ENCODE assay signal across 23 cellular contexts in the genomic region with DNA sequence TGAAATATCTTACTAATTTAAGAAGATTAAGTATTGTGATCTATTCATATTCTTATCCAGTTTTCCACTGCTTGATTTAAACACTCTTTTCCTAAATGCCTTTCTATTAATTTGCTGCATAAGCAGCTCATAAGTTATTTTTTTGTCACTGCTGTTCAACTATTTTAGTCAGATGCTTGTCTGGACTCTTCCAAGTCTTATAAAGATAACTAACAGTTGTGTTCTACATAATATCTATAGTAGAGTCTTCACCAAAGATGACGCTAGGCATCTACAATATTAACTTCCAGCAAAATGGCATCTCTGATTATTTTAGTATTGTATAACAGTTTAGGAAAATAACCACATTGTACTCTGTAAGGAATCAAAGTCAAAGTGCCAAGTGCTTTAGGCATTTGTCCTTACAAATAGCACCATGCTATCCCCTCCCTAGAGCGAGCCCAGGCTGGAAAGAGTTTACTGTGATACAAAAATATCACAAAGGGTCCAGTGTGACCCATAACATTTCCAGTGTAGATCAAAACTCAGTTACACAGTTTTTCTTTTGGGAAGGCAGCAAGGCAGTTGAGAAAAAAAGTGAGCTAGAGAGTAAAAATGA.
DNase-seq lines count a peak whose midpoint lies in the region; ATAC-seq and TF ChIP-seq lines count a peak whose summit lies in the region.
"Had no signal": no experiment of that assay in that cellular context is flagged by ENCODE, and none has a peak within 500 bp of the region (broad histone marks: within the 10 kb centered on the region; RNA-seq: fewer than 3 reads in every experiment).

No MANE protein-coding gene starts in this region.

- H3K4me3 ChIP-seq in SK-N-SH (ENCODE audit: low read depth in 2 of 2, low read length in 1 of 2) (no peak overlapping the region), suprapubic skin (no peak overlapping the region)
- H3K4me3 ChIP-seq: BLaER1, gastroesophageal sphincter, MG63 had no signal

- H3K9me3 ChIP-seq in SK-N-SH (no peaks in the 10 kb centered on the region), suprapubic skin (no peaks in the 10 kb centered on the region)
- H3K9me3 ChIP-seq: BLaER1, gastroesophageal sphincter, MG63 had no signal

- H3K27me3 ChIP-seq in SK-N-SH (ENCODE audit: insufficient read depth) = no peaks in the 10 kb centered on the region
- no peaks in the 10 kb centered on the region for H3K27me3 ChIP-seq in suprapubic skin
- H3K27me3 ChIP-seq: BLaER1, gastroesophageal sphincter, MG63 had no signal

- H3K4me2 ChIP-seq in SK-N-SH = peak overlapping the region; percentile 61; the same call in 1 of the 2 replicates
- H3K4me2 ChIP-seq: BLaER1 had no signal

- no peaks in the 10 kb centered on the region for H3K9me2 ChIP-seq in SK-N-SH

- WGBS in SK-N-SH (ENCODE audit: low lambda C conversion rate) = 59% methylated on average over 2 of the region's 2 CpGs
- 55% methylated on average over 2 of the region's 2 CpGs for WGBS in suprapubic skin

- POLR2A ChIA-PET in SK-N-SH (lab: Yijun Ruan, JAX) = no interaction called here

- peaks cover 8 to 39% of the 10 kb centered on the region in 2 experiments; a peak in 3 of 4 replicates for H3K4me1 ChIP-seq in SK-N-SH (ENCODE audit: control insufficient read depth in 1 of 2, insufficient read depth in 2 of 2, low read depth in 1 of 2, low read length in 1 of 2)
- H3K4me1 ChIP-seq in suprapubic skin = peaks cover 14% of the 10 kb centered on the region
- H3K4me1 ChIP-seq: BLaER1 had no signal

- intact Hi-C loops in Right ventricle myocardium inferior (cut with DNase I) (no loop called here), left cardiac atrium (cut with DNase I) (no loop called here)

- TF ChIP-seq CTCF in SK-N-SH (IDR thresholded peaks at IDR 0.05) = no peak
- no peak for TF ChIP-seq CTCF in suprapubic skin (IDR thresholded peaks at IDR 0.05)

- no peak for TF ChIP-seq EP300 in SK-N-SH (IDR thresholded peaks at IDR 0.05; ENCODE audit: borderline replicate concordance in 1 of 2, low read depth in 1 of 2, low read length in 1 of 2)
- no peak for TF ChIP-seq EP300 in suprapubic skin (IDR thresholded peaks at IDR 0.05)

- ATAC-seq in Right ventricle myocardium inferior (peak; percentile 42), left cardiac atrium (no peak), GM18511 (IDR thresholded peaks at IDR 0.05; ENCODE audit: unreplicated experiment) (no peak)
- ATAC-seq: gastroesophageal sphincter had no signal

- TF ChIP-seq POLR2A in suprapubic skin (IDR thresholded peaks at IDR 0.05) = no peak

- no peak for TF ChIP-seq RAD21 in SK-N-SH (IDR thresholded peaks at IDR 0.05; ENCODE audit: low read length)

- H3K9ac ChIP-seq in SK-N-SH = peak overlapping the region; percentile 56; the same call in 1 of the 2 replicates
- H3K9ac ChIP-seq: BLaER1 had no signal

- H4K20me1 ChIP-seq in SK-N-SH (ENCODE audit: insufficient read depth) = no peaks in the 10 kb centered on the region
- H4K20me1 ChIP-seq: BLaER1 had no signal

- DNase-seq in Right ventricle myocardium inferior (ENCODE audit: missing footprints) = no peak
- no peak for DNase-seq in left cardiac atrium
- no peak for DNase-seq in SK-N-SH
- DNase-seq in foreskin melanocyte = peak; percentile 89
- DNase-seq in suprapubic skin (ENCODE audit: low spot score in 2 of 2) = no peak
- DNase-seq in NCI-H1105 (lab: John Stamatoyannopoulos, UW) = no peak
- DNase-seq in LoVo (ENCODE audit: low spot score) = no peak
- DNase-seq: 8988T; activated CD4-positive, alpha-beta T cell treated with anti-CD3 and anti-CD28 coated beads, Interleukin-2, amount 50 U/mL, for 4 hours; activated naive CD4-positive, alpha-beta T cell treated with anti-CD3 and anti-CD28 coated beads for 36 hours; activated T-cell treated with anti-CD3 and anti-CD28 coated beads for 4 hours; cortex of kidney; DMS 273 treated with DMSO at 0.1 percent for 48 hours; GDM1; MG63; naive B cell; NCI-H1694; posterior cingulate gyrus; stimulated activated CD8-positive, alpha-beta memory T cell treated with anti-CD3 and anti-CD28 coated beads, Interleukin-4, amount 100 ng/mL, for 48 hours; WERI-Rb-1 had no signal

- H3K79me2 ChIP-seq in SK-N-SH (ENCODE audit: insufficient read depth) = no peaks in the 10 kb centered on the region

- no peak overlapping the region for H2AFZ ChIP-seq in SK-N-SH (ENCODE audit: low read depth)

- H3K27ac ChIP-seq in SK-N-SH (ENCODE audit: low read depth in 2 of 2, low read length in 1 of 2) (peak overlapping the region; percentile 82 to 89; a peak in 3 of 4 replicates), suprapubic skin (peak overlapping the region; percentile 6)
- H3K27ac ChIP-seq: BLaER1, WERI-Rb-1 had no signal

- CTCF ChIA-PET in SK-N-SH (lab: Yijun Ruan, JAX) = interaction anchor here (0.8 to 1.2 kb wide), 3 partner anchors 11 to 24 kb away, joined by 3 read pairs; no protein-coding TSS in a partner anchor

- H3K36me3 ChIP-seq in SK-N-SH (replicated peaks in 1 of 2; ENCODE audit: control insufficient read depth in 1 of 2, insufficient read depth in 2 of 2, low read length in 1 of 2) (peaks cover 3 to 5% of the 10 kb centered on the region in 2 experiments), suprapubic skin (no peaks in the 10 kb centered on the region)

- H3F3A ChIP-seq in SK-N-SH (replicated peaks; ENCODE audit: insufficient read depth) = peaks cover 24% of the 10 kb centered on the region

TF ChIP-seq in SK-N-SH, 30 proteins besides CTCF, POLR2A, EP300 and RAD21:
- TF ChIP-seq TCF12 (IDR thresholded peaks at IDR 0.05) (peak; percentile 62), RXRA (IDR thresholded peaks at IDR 0.05; ENCODE audit: borderline replicate concordance, low read depth) (no peak), SIN3A (IDR thresholded peaks at IDR 0.05; ENCODE audit: borderline replicate concordance, low read depth, low read length) (no peak), PBX3 (IDR thresholded peaks at IDR 0.05) (peak; percentile 59; the same call in 1 of the 2 replicates)
